Comparison of ENCODE assay signal across 8 cellular contexts in genomic region chr7:155815332-155816191, GRCh38. TPM values are rescaled to one million over a fixed set of nuclear protein-coding genes. Genes with fewer than 3 reads are reported as not detected.
DNase-seq lines count a peak whose midpoint lies in the region; ATAC-seq and TF ChIP-seq lines count a peak whose summit lies in the region.

No MANE protein-coding gene starts in this region.

- WGBS in tibial nerve, 2 donors, result 24 to 35% methylated on average over 18 to 20 of the region's 20 CpGs

- DNase-seq in DMS153 treated with DMSO at 0.1 percent for 48 hours (lab: John Stamatoyannopoulos, UW; ENCODE audit: unreplicated experiment), result peak; percentile 12
- DNase-seq in DMS153 (lab: John Stamatoyannopoulos, UW), result no peak
- DNase-seq in HT1080 (ENCODE audit: low read depth), result peak; percentile 38
- peak; percentile 73 for DNase-seq in activated CD4-positive, CD25-positive, alpha-beta regulatory T cell treated with anti-CD3 and anti-CD28 coated beads, Interleukin-2, amount 50 U/mL, for 72 hours
- DNase-seq in choroid plexus epithelial cell (ENCODE audit: low read depth), result peak; percentile 64
- peak; percentile 60 for DNase-seq in mucosa of gallbladder (ENCODE audit: low spot score)
- DNase-seq in tibial nerve (ENCODE audit: low spot score in 2 of 2), result no peak

- peaks cover 0 to 55% of the 10 kb centered on the region in 2 donors for H3K27me3 ChIP-seq in tibial nerve

- H3K9me3 ChIP-seq in tibial nerve, result peaks cover 0 to 8% (median 0%) of the 10 kb centered on the region in 4 donors

- ATAC-seq in GM21515 (IDR thresholded peaks at IDR 0.05; ENCODE audit: unreplicated experiment), result peak; percentile 85

- TF ChIP-seq CTCF in choroid plexus epithelial cell (conservative IDR thresholded peaks at IDR 0.05; ENCODE audit: low read depth, low read length), result peak; percentile 89
- peak; percentile 17 to 56 (median 48) for TF ChIP-seq CTCF in tibial nerve (IDR thresholded peaks at IDR 0.05)

- H3K36me3 ChIP-seq in tibial nerve, result no peaks in the 10 kb centered on the region

- peaks cover 0 to 22% (median 1%) of the 10 kb centered on the region in 4 donors for H3K4me1 ChIP-seq in tibial nerve

- H3K27ac ChIP-seq in tibial nerve, result peak overlapping the region in 1 of 4 donors; percentile 78

- H3K4me3 ChIP-seq in choroid plexus epithelial cell (ENCODE audit: low read depth, low read length) (no peak overlapping the region), tibial nerve (no peak overlapping the region)

- no peak for TF ChIP-seq POLR2A in tibial nerve (IDR thresholded peaks at IDR 0.05)

- peak in 1 of 2 donors; percentile 10 for TF ChIP-seq EP300 in tibial nerve (IDR thresholded peaks at IDR 0.05)

RNA-seq across cellular contexts. Expression of gene SHH, which starts 3.3 kb away (rescaled TPM):
- total RNA-seq in HT1080 (2014; rRNA removed; shearing (Covaris generic)), result not detected in 2 replicates
- not detected in 2 replicates for polyA plus RNA-seq in HT1080 (2015; cell fraction: cytosol; rRNA removed)
- polyA plus RNA-seq in HT1080 (2015; cell fraction: nucleus; rRNA removed), result not detected in 2 replicates
- total RNA-seq in mucosa of gallbladder (134 TPM), tibial nerve (10 to 100 TPM in 2 of 4 donors, 1 to 10 TPM in 2; 7.7 to 16.2 (median 11.3) TPM)

Comparison
In these comparisons a context has a peak if more than half of its experiments do, and no peak if none do; other contexts are left out.
1. DNase-seq: peak in DMS153 treated with DMSO at 0.1 percent for 48 hours (single experiment), HT1080 (single experiment), activated CD4-positive, CD25-positive, alpha-beta regulatory T cell treated with anti-CD3 and anti-CD28 coated beads, Interleukin-2, amount 50 U/mL, for 72 hours (single experiment), choroid plexus epithelial cell (single experiment) and mucosa of gallbladder (single experiment); none in DMS153 (single experiment) and tibial nerve (0 of 2).